8 cellular contexts compared by ENCODE assay signal in genomic region chr19:29672319-29672932, GRCh38. TPM values are rescaled to one million over a fixed set of nuclear protein-coding genes. Genes with fewer than 3 reads are reported as not detected.
DNase-seq lines count a peak whose midpoint lies in the region; ATAC-seq and TF ChIP-seq lines count a peak whose summit lies in the region.

No MANE protein-coding gene starts in this region.

- H3K4me1 ChIP-seq in right atrium auricular region (peaks cover 0 to 91% of the 10 kb centered on the region in 2 donors), stomach (peaks cover 43 to 87% (median 75%) of the 10 kb centered on the region in 4 donors)

- no peak for TF ChIP-seq EP300 in stomach (IDR thresholded peaks at IDR 0.05)

- H3K27me3 ChIP-seq in right atrium auricular region = no peaks in the 10 kb centered on the region
- H3K27me3 ChIP-seq in stomach = no peaks in the 10 kb centered on the region

- peak overlapping the region; percentile 88 for H3K4me3 Mint-ChIP-seq in activated CD4-positive, alpha-beta T cell treated with anti-CD3 and anti-CD28 coated beads, Interleukin-2, amount 10 ng/mL, durations not matched to agents 7 days and 5 days

- H3K9me3 ChIP-seq in right atrium auricular region (no peaks in the 10 kb centered on the region), stomach (no peaks in the 10 kb centered on the region)

- POLR2A ChIA-PET in activated CD4-positive, alpha-beta T cell treated with anti-CD3 and anti-CD28 coated beads, Interleukin-2, amount 10 ng/mL, durations not matched to agents 7 days and 5 days (lab: Charles Lee) = interaction anchor here (1.0 to 1.7 kb wide), 3 partner anchors 40 to 66 kb away, joined by 4 to 5 read pairs (median 5); partner anchors contain the start of gene POP4

- DNase-seq in activated CD4-positive, alpha-beta T cell treated with anti-CD3 and anti-CD28 coated beads, Interleukin-2, amount 10 ng/mL, durations not matched to agents 7 days and 5 days = no peak
- DNase-seq in activated CD4-positive, alpha-beta T cell treated with anti-CD3 and anti-CD28 coated beads, Interleukin-2, amount 50 U/mL, for 48 hours = no peak
- DNase-seq in right atrium auricular region (ENCODE audit: low spot score) = no peak
- no peak for DNase-seq in stomach
- no peak for DNase-seq in NCI-H526 (lab: John Stamatoyannopoulos, UW)

- TF ChIP-seq CTCF in VCaP (conservative IDR thresholded peaks at IDR 0.05) (no peak), right atrium auricular region (IDR thresholded peaks at IDR 0.05) (no peak), stomach (IDR thresholded peaks at IDR 0.05) (no peak)

- peaks cover 76% of the 10 kb centered on the region for H3K36me3 Mint-ChIP-seq in activated CD4-positive, alpha-beta T cell treated with anti-CD3 and anti-CD28 coated beads, Interleukin-2, amount 10 ng/mL, durations not matched to agents 7 days and 5 days (ENCODE audit: low read depth)

- intact Hi-C loops in stomach (cut with DNase I; ENCODE audit: low total_unique reads) = no loop called here

- no peaks in the 10 kb centered on the region for H3K9me3 Mint-ChIP-seq in activated CD4-positive, alpha-beta T cell treated with anti-CD3 and anti-CD28 coated beads, Interleukin-2, amount 10 ng/mL, durations not matched to agents 7 days and 5 days

- H3K27ac Mint-ChIP-seq in activated CD4-positive, alpha-beta T cell treated with anti-CD3 and anti-CD28 coated beads, Interleukin-2, amount 10 ng/mL, durations not matched to agents 7 days and 5 days = peak overlapping the region; percentile 95

- H3K4me1 Mint-ChIP-seq in activated CD4-positive, alpha-beta T cell treated with anti-CD3 and anti-CD28 coated beads, Interleukin-2, amount 10 ng/mL, durations not matched to agents 7 days and 5 days = peaks cover 87% of the 10 kb centered on the region

- TF ChIP-seq POLR2A in stomach (IDR thresholded peaks at IDR 0.05) = no peak

- H3K27ac ChIP-seq in VCaP (peak overlapping the region; percentile 46; the same call in 1 of the 2 replicates), right atrium auricular region (peak overlapping the region; percentile 94 to 96), stomach (peak overlapping the region in 4 of 5 donors; percentile 44 to 90 (median 60))

- CTCF ChIA-PET in activated CD4-positive, alpha-beta T cell treated with anti-CD3 and anti-CD28 coated beads, Interleukin-2, amount 10 ng/mL, durations not matched to agents 7 days and 5 days (lab: Charles Lee) = interaction anchor here (0.9 to 4.3 kb wide), 22 partner anchors 8 to 85 kb away, joined by 3 to 34 read pairs (median 6); partner anchors contain the start of gene POP4

- ATAC-seq in GM18498 (IDR thresholded peaks at IDR 0.05; ENCODE audit: unreplicated experiment) (no peak), GM18907 (IDR thresholded peaks at IDR 0.05; ENCODE audit: unreplicated experiment) (no peak)

- no peak overlapping the region for H3K4me3 ChIP-seq in right atrium auricular region
- H3K4me3 ChIP-seq in stomach = no peak overlapping the region

- H3K27me3 Mint-ChIP-seq in activated CD4-positive, alpha-beta T cell treated with anti-CD3 and anti-CD28 coated beads, Interleukin-2, amount 10 ng/mL, durations not matched to agents 7 days and 5 days = no peaks in the 10 kb centered on the region

- 84 to 90% (median 87%) methylated on average over 8 of the region's 8 CpGs for WGBS in stomach, 5 donors

- peaks cover 40% of the 10 kb centered on the region for H3K36me3 ChIP-seq in right atrium auricular region
- H3K36me3 ChIP-seq in stomach = peaks cover 30 to 46% (median 38%) of the 10 kb centered on the region in 4 donors

RNA-seq across cellular contexts. Expression of gene PLEKHF1, which starts 7.2 kb away (rescaled TPM):
- total RNA-seq in activated CD4-positive, alpha-beta T cell treated with anti-CD3 and anti-CD28 coated beads, Interleukin-2, amount 10 ng/mL, durations not matched to agents 7 days and 5 days = 10 to 100 TPM; 49.4 to 52.1 TPM
- 10 to 100 TPM; 32.4 to 86.3 TPM for total RNA-seq in right atrium auricular region
- total RNA-seq in stomach = 10 to 100 TPM in 1 of 5 donors, 1 to 10 TPM in 4; 1.8 to 13.6 (median 6.1) TPM
- 1 to 10 TPM; 5.2 to 8.4 (median 6.7) TPM for polyA plus RNA-seq in stomach

RNA-seq across cellular contexts. Expression of gene C19orf12, which starts 42.6 kb away (rescaled TPM):
- total RNA-seq in activated CD4-positive, alpha-beta T cell treated with anti-CD3 and anti-CD28 coated beads, Interleukin-2, amount 10 ng/mL, durations not matched to agents 7 days and 5 days = 10 to 100 TPM; 36.5 to 38.8 TPM
- total RNA-seq in right atrium auricular region (10 to 100 TPM; 47.9 to 61.4 TPM), stomach (10 to 100 TPM in 4 of 5 donors, 1 to 10 TPM in 1; 4.6 to 67.2 (median 33.0) TPM)
- 10 to 100 TPM in 2 of 3 donors, 1 to 10 TPM in 1; 9.9 to 15.3 (median 13.7) TPM for polyA plus RNA-seq in stomach
